ENCODE assay signal across 24 cellular contexts in the genomic region with DNA sequence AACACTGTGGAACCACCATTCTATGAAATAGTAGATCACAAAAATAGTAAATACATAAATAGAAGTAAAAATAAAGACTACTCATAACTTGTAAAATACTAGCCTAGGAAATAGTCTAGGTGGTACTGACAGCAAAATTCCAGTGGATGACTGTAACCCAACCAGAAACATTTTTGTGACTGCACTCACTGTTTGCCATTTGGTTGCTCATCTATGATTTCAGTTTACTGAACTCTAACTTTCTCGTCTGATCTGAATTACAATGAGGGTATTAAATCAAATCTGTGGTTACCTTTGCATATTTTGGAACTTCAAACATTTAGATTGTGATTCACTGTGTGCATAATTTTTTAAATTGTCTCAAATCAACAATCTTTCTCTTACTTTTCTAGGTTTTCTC.
DNase-seq lines count a peak whose midpoint lies in the region; ATAC-seq and TF ChIP-seq lines count a peak whose summit lies in the region.
"Had no signal": no experiment of that assay in that cellular context is flagged by ENCODE, and none has a peak within 500 bp of the region (broad histone marks: within the 10 kb centered on the region; RNA-seq: fewer than 3 reads in every experiment).

No MANE protein-coding gene starts in this region.

- CTCF ChIA-PET in SK-N-SH (lab: Yijun Ruan, JAX), result interaction anchor here (1.7 kb wide), 1 partner anchor 457 kb away, joined by 3 read pairs; no protein-coding TSS in a partner anchor

- intact Hi-C loops in aorta (cut with DNase I), result no loop called here

- peaks cover 27% of the 10 kb centered on the region for H3F3A ChIP-seq in SK-N-SH (replicated peaks; ENCODE audit: insufficient read depth)

- no peak overlapping the region for H3K9ac ChIP-seq in SK-N-SH

- H3K36me3 ChIP-seq in SK-N-SH (replicated peaks in 1 of 2; ENCODE audit: control insufficient read depth in 1 of 2, insufficient read depth in 2 of 2, low read length in 1 of 2), result peaks cover 0 to 19% of the 10 kb centered on the region in 2 experiments
- H3K36me3 ChIP-seq in aorta (ENCODE audit: control insufficient read depth in 1 of 2, insufficient read depth in 2 of 2, low read length in 1 of 2), result no peaks in the 10 kb centered on the region
- H3K36me3 ChIP-seq: colonic mucosa, SJCRH30 had no signal

- no peaks in the 10 kb centered on the region for H3K79me2 ChIP-seq in SK-N-SH (ENCODE audit: insufficient read depth)

- peak overlapping the region in 1 of 2 experiments; percentile 56; a peak in 2 of 4 replicates for H3K27ac ChIP-seq in SK-N-SH (ENCODE audit: low read depth in 2 of 2, low read length in 1 of 2)
- no peak overlapping the region for H3K27ac ChIP-seq in aorta (ENCODE audit: low read depth in 1 of 2, low read length in 2 of 2)
- H3K27ac ChIP-seq: colonic mucosa, psoas muscle, SJCRH30 had no signal

- 0% methylated on average over 1 of the region's 1 CpG for WGBS in SK-N-SH (ENCODE audit: low lambda C conversion rate)
- WGBS in aorta, 2 donors, result 82 to 89% methylated on average over 1 of the region's 1 CpG

- H3K4me3 ChIP-seq in SK-N-SH (ENCODE audit: low read depth in 2 of 2, low read length in 1 of 2), result no peak overlapping the region
- H3K4me3 ChIP-seq in fibroblast of the aortic adventitia (ENCODE audit: low read depth, low read length), result no peak overlapping the region
- H3K4me3 ChIP-seq in aorta (ENCODE audit: low read length in 2 of 2), result no peak overlapping the region
- H3K4me3 ChIP-seq: colonic mucosa, psoas muscle, SJCRH30 had no signal

- H3K4me2 ChIP-seq in SK-N-SH, result no peak overlapping the region

- H3K27me3 ChIP-seq in SK-N-SH (ENCODE audit: insufficient read depth), result no peaks in the 10 kb centered on the region
- H3K27me3 ChIP-seq in aorta (ENCODE audit: control insufficient read depth in 1 of 2, insufficient read depth in 2 of 2, low read length in 1 of 2), result no peaks in the 10 kb centered on the region
- H3K27me3 ChIP-seq: colonic mucosa, SJCRH30 had no signal

- H3K9me2 ChIP-seq in SK-N-SH, result no peaks in the 10 kb centered on the region

- H4K20me1 ChIP-seq in SK-N-SH (ENCODE audit: insufficient read depth), result no peaks in the 10 kb centered on the region

- DNase-seq in A172 (ENCODE audit: low spot score) (peak; percentile 78), HCEC 1CT (peak; percentile 80), SK-N-SH (no peak), fibroblast of the aortic adventitia (ENCODE audit: low read depth) (peak; percentile 30), aorta (no peak)
- no peak for DNase-seq in activated CD4-positive, alpha-beta T cell treated with anti-CD3 and anti-CD28 coated beads, Interleukin-2, amount 50 U/mL, for 4 hours
- no peak for DNase-seq in effector CD4-positive, alpha-beta T cell
- DNase-seq: 8988T; activated CD4-positive, CD25-positive, alpha-beta regulatory T cell treated with anti-CD3 and anti-CD28 coated beads, Interleukin-2, amount 50 U/mL, for 72 hours; activated gamma-delta T cell; CD4-positive, alpha-beta T cell; colonic mucosa; immature natural killer cell; MM.1S; NCI-H187 treated with DMSO at 0.1 percent for 48 hours; nephron progenitor cell; psoas muscle; SJCRH30; stimulated activated CD4-positive, alpha-beta T cell treated with anti-CD3 and anti-CD28 coated beads, Interleukin-12 subunit alpha, Interleukin-12 subunit beta, amount 100 ng/mL, for 4 hours; T-helper 9 cell; trophoblast cell had no signal

- H2AFZ ChIP-seq in SK-N-SH (ENCODE audit: low read depth), result no peak overlapping the region

- no peak for TF ChIP-seq RAD21 in SK-N-SH (IDR thresholded peaks at IDR 0.05; ENCODE audit: low read length)

- ATAC-seq in aorta (ENCODE audit: low FRiP score), result no peak
- ATAC-seq in GM18870 (IDR thresholded peaks at IDR 0.05; ENCODE audit: unreplicated experiment), result no peak
- ATAC-seq: HepG2; psoas muscle; stimulated activated memory B cell treated with anti-CD40 and anti-IgM and Interleukin-4, amounts not matched to agents 10 μg/mL and 1 μg/mL and 100 μg/mL, for 72 hours had no signal

- peak in 1 of 2 experiments; percentile 84; a peak in 2 of 4 replicates for TF ChIP-seq EP300 in SK-N-SH (IDR thresholded peaks at IDR 0.05; ENCODE audit: borderline replicate concordance in 1 of 2, low read depth in 1 of 2, low read length in 1 of 2)

- TF ChIP-seq CTCF in SK-N-SH (IDR thresholded peaks at IDR 0.05) (no peak), fibroblast of the aortic adventitia (IDR thresholded peaks at IDR 0.05; ENCODE audit: insufficient read depth, low read length) (no peak)

- POLR2A ChIA-PET in SK-N-SH (lab: Yijun Ruan, JAX), result no interaction called here

- H3K4me1 ChIP-seq in SK-N-SH (ENCODE audit: control insufficient read depth in 1 of 2, insufficient read depth in 2 of 2, low read depth in 1 of 2, low read length in 1 of 2), result peaks cover 0 to 9% of the 10 kb centered on the region in 2 experiments; a peak in 1 of 4 replicates
- no peaks in the 10 kb centered on the region for H3K4me1 ChIP-seq in aorta (ENCODE audit: control insufficient read depth in 1 of 2, insufficient read depth in 2 of 2, low read length in 2 of 2)
- H3K4me1 ChIP-seq: colonic mucosa, psoas muscle, SJCRH30 had no signal

- H3K9me3 ChIP-seq in SK-N-SH, result no peaks in the 10 kb centered on the region
- H3K9me3 ChIP-seq in aorta (ENCODE audit: control insufficient read depth, low read length), result no peaks in the 10 kb centered on the region
- H3K9me3 ChIP-seq: colonic mucosa, psoas muscle, SJCRH30 had no signal

TF ChIP-seq in SK-N-SH, 30 proteins besides CTCF, POLR2A, EP300 and RAD21 (continues in another document):
- TF ChIP-seq NRF1 (IDR thresholded peaks at IDR 0.05; ENCODE audit: low read depth, low read length), result no peak
- TF ChIP-seq, protein P1, sequence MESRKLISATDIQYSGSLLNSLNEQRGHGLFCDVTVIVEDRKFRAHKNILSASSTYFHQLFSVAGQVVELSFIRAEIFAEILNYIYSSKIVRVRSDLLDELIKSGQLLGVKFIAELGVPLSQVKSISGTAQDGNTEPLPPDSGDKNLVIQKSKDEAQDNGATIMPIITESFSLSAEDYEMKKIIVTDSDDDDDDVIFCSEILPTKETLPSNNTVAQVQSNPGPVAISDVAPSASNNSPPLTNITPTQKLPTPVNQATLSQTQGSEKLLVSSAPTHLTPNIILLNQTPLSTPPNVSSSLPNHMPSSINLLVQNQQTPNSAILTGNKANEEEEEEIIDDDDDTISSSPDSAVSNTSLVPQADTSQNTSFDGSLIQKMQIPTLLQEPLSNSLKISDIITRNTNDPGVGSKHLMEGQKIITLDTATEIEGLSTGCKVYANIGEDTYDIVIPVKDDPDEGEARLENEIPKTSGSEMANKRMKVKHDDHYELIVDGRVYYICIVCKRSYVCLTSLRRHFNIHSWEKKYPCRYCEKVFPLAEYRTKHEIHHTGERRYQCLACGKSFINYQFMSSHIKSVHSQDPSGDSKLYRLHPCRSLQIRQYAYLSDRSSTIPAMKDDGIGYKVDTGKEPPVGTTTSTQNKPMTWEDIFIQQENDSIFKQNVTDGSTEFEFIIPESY (IDR thresholded peaks at IDR 0.05; ENCODE audit: borderline replicate concordance, low read depth), result no peak
- TF ChIP-seq, protein P2, sequence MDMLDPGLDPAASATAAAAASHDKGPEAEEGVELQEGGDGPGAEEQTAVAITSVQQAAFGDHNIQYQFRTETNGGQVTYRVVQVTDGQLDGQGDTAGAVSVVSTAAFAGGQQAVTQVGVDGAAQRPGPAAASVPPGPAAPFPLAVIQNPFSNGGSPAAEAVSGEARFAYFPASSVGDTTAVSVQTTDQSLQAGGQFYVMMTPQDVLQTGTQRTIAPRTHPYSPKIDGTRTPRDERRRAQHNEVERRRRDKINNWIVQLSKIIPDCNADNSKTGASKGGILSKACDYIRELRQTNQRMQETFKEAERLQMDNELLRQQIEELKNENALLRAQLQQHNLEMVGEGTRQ (IDR thresholded peaks at IDR 0.05; ENCODE audit: borderline replicate concordance, low read depth, low read length), result no peak
- TF ChIP-seq, protein P3, sequence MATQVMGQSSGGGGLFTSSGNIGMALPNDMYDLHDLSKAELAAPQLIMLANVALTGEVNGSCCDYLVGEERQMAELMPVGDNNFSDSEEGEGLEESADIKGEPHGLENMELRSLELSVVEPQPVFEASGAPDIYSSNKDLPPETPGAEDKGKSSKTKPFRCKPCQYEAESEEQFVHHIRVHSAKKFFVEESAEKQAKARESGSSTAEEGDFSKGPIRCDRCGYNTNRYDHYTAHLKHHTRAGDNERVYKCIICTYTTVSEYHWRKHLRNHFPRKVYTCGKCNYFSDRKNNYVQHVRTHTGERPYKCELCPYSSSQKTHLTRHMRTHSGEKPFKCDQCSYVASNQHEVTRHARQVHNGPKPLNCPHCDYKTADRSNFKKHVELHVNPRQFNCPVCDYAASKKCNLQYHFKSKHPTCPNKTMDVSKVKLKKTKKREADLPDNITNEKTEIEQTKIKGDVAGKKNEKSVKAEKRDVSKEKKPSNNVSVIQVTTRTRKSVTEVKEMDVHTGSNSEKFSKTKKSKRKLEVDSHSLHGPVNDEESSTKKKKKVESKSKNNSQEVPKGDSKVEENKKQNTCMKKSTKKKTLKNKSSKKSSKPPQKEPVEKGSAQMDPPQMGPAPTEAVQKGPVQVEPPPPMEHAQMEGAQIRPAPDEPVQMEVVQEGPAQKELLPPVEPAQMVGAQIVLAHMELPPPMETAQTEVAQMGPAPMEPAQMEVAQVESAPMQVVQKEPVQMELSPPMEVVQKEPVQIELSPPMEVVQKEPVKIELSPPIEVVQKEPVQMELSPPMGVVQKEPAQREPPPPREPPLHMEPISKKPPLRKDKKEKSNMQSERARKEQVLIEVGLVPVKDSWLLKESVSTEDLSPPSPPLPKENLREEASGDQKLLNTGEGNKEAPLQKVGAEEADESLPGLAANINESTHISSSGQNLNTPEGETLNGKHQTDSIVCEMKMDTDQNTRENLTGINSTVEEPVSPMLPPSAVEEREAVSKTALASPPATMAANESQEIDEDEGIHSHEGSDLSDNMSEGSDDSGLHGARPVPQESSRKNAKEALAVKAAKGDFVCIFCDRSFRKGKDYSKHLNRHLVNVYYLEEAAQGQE (IDR thresholded peaks at IDR 0.05; ENCODE audit: low read depth, low read length), result no peak
- peak; percentile 80 for TF ChIP-seq JUND (IDR thresholded peaks at IDR 0.05)
- TF ChIP-seq RXRA (IDR thresholded peaks at IDR 0.05; ENCODE audit: borderline replicate concordance, low read depth), result peak; percentile 34; the same call in 1 of the 2 replicates
- no peak for TF ChIP-seq MEF2A (IDR thresholded peaks at IDR 0.05; ENCODE audit: borderline replicate concordance, low read depth)
- TF ChIP-seq TEAD4 (IDR thresholded peaks at IDR 0.05; ENCODE audit: borderline replicate concordance, insufficient read depth), result peak; percentile 68; the same call in 1 of the 2 replicates
- TF ChIP-seq, protein P4, sequence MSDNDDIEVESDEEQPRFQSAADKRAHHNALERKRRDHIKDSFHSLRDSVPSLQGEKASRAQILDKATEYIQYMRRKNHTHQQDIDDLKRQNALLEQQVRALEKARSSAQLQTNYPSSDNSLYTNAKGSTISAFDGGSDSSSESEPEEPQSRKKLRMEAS (IDR thresholded peaks at IDR 0.05; ENCODE audit: low read depth), result no peak
- TF ChIP-seq TCF12 (IDR thresholded peaks at IDR 0.05), result peak; percentile 84

Comparison
In these comparisons a context has a peak if more than half of its experiments do, and no peak if none do; other contexts are left out.
1. DNase-seq: peak in A172 (single experiment), HCEC 1CT (single experiment) and fibroblast of the aortic adventitia (single experiment); none in SK-N-SH (single experiment), aorta (0 of 2), activated CD4-positive, alpha-beta T cell treated with anti-CD3 and anti-CD28 coated beads, Interleukin-2, amount 50 U/mL, for 4 hours (0 of 2) and effector CD4-positive, alpha-beta T cell (single experiment).